Comparison of ENCODE assay signal across 10 cellular contexts in the genomic region with DNA sequence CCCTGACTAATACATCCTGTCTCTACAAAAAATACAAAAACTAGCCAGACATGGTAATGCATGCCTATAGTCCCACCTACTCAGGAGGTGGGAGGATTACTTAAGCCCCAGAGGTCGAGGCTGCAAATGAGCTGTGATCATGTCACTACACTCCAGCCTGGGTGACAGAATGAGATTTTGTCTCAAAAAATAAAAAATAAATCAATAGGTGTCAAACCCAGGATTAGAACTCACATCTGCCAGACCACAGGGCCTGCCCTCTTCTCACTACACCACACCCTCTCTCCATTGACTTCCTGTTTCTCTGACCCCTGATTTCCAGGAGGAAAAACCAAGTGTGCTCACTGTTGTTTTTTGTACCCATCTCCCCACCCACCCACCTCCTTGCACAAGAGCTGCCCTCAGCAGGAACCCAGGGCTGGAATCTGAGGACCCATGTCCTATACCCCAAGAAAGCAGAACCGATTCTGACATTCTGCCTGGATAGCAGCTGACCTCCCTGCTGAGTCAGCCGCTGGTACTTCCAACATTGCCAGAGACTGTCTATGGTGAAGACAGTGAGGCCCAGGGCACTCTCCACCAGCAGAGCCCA. TPM values are rescaled to one million over a fixed set of nuclear protein-coding genes. Genes with fewer than 3 reads are reported as not detected.
DNase-seq lines count a peak whose midpoint lies in the region; ATAC-seq and TF ChIP-seq lines count a peak whose summit lies in the region.
"Had no signal": no experiment of that assay in that cellular context is flagged by ENCODE, and none has a peak within 500 bp of the region (broad histone marks: within the 10 kb centered on the region; RNA-seq: fewer than 3 reads in every experiment).

No MANE protein-coding gene starts in this region.

- POLR2A ChIA-PET in RWPE1 (lab: Yijun Ruan, JAX; ENCODE audit: low non-redundant PET), result no interaction called here

- WGBS in body of pancreas, 2 donors, result 22 to 26% methylated on average over 2 to 3 of the region's 3 CpGs

- H3K27me3 ChIP-seq in body of pancreas, result no peaks in the 10 kb centered on the region
- H3K27me3 ChIP-seq in lower lobe of right lung (ENCODE audit: low read depth), result no peaks in the 10 kb centered on the region

- H3K4me1 ChIP-seq in body of pancreas, result no peaks in the 10 kb centered on the region
- H3K4me1 ChIP-seq in lower lobe of right lung, result peaks cover 48% of the 10 kb centered on the region

- intact Hi-C loops in body of pancreas (cut with DNase I), result no loop called here
- intact Hi-C loops in lower lobe of right lung (cut with DNase I), result no loop called here

- TF ChIP-seq CTCF in body of pancreas (IDR thresholded peaks at IDR 0.05) (no peak), lower lobe of right lung (IDR thresholded peaks at IDR 0.05) (no peak), RWPE1 (conservative IDR thresholded peaks at IDR 0.05; ENCODE audit: low read depth) (no peak)

- H3K36me3 ChIP-seq in body of pancreas (replicated peaks in 1 of 2; ENCODE audit: insufficient read depth in 1 of 2, low read depth in 2 of 2), result no peaks in the 10 kb centered on the region
- no peaks in the 10 kb centered on the region for H3K36me3 ChIP-seq in lower lobe of right lung

- H3K27ac ChIP-seq in body of pancreas (peak overlapping the region in 1 of 4 donors; percentile 31), lower lobe of right lung (peak overlapping the region; percentile 59), substantia nigra (ENCODE audit: low read depth, low read length, poor library complexity, severe bottlenecking) (no peak overlapping the region), RWPE1 (no peak overlapping the region)

- ATAC-seq in body of pancreas (peak; percentile 38), lower lobe of right lung (peak; percentile 83 to 89)

- TF ChIP-seq POLR2A in body of pancreas (IDR thresholded peaks at IDR 0.05), result no peak

- DNase-seq in M059J (ENCODE audit: low read depth) (peak; percentile 40), body of pancreas (peak in 2 of 4 donors; percentile 20 to 77), lower lobe of right lung (peak; percentile 82), substantia nigra (lab: John Stamatoyannopoulos, UW) (peak in 25 of 49 donors; percentile 6 to 70 (median 35)), AG08396 (ENCODE audit: low spot score) (no peak), RWPE1 (ENCODE audit: low spot score) (no peak)
- DNase-seq in activated CD4-positive, alpha-beta T cell treated with anti-CD3 and anti-CD28 coated beads for 48 hours, result no peak
- no peak for DNase-seq in activated CD8-positive, alpha-beta memory T cell treated with anti-CD3 and anti-CD28 coated beads for 24 hours
- DNase-seq: activated naive CD4-positive, alpha-beta T cell treated with anti-CD3 and anti-CD28 coated beads for 36 hours had no signal

- CTCF ChIA-PET in RWPE1 (lab: Yijun Ruan, JAX), result no interaction called here

- H3K9me3 ChIP-seq in body of pancreas, result no peaks in the 10 kb centered on the region
- no peaks in the 10 kb centered on the region for H3K9me3 ChIP-seq in lower lobe of right lung

- H3K4me3 ChIP-seq in body of pancreas (no peak overlapping the region), lower lobe of right lung (no peak overlapping the region)

RNA-seq across cellular contexts. Expression of gene CMKLR1, which starts 6.2 kb away (rescaled TPM):
- total RNA-seq in M059J (2014; rRNA removed; shearing (Covaris generic)), result 0.05 TPM in 1 of 2 replicates, not detected in the other
- 1 to 10 TPM; 5.3 to 5.7 TPM for total RNA-seq in body of pancreas
- total RNA-seq in lower lobe of right lung, result 25.6 TPM
- total RNA-seq: activated naive CD4-positive, alpha-beta T cell treated with anti-CD3 and anti-CD28 coated beads for 36 hours; fibroblast of lung had no signal

Comparison
In these comparisons a context has a peak if more than half of its experiments do, and no peak if none do; other contexts are left out.
1. DNase-seq: peak in M059J (single experiment), lower lobe of right lung (single experiment) and substantia nigra (25 of 49); none in AG08396 (single experiment), activated CD4-positive, alpha-beta T cell treated with anti-CD3 and anti-CD28 coated beads for 48 hours (single experiment), activated CD8-positive, alpha-beta memory T cell treated with anti-CD3 and anti-CD28 coated beads for 24 hours (single experiment) and RWPE1 (single experiment).